In genomic region chr14:71499018-71499417, GRCh38 we compare ENCODE assay signal across 14 cellular contexts.
DNase-seq lines count a peak whose midpoint lies in the region; ATAC-seq, FAIRE-seq and TF ChIP-seq lines count a peak whose summit lies in the region.
"Had no signal": no experiment of that assay in that cellular context is flagged by ENCODE, and none has a peak within 500 bp of the region (broad histone marks: within the 10 kb centered on the region; RNA-seq: fewer than 3 reads in every experiment).

No MANE protein-coding gene starts in this region.

- no peak overlapping the region for H3K23ac ChIP-seq in IMR-90 (ENCODE audit: low read depth, low read length)

- TF ChIP-seq RAD21 in IMR-90 (IDR thresholded peaks at IDR 0.05; ENCODE audit: low read length) = no peak

- no peak for TF ChIP-seq CTCF in GM12865 (IDR thresholded peaks at IDR 0.05; ENCODE audit: insufficient read depth, low read depth, low read length, missing control alignments)
- TF ChIP-seq CTCF in IMR-90 (conservative IDR thresholded peaks at IDR 0.05; ENCODE audit: low read depth, low read length) = no peak
- no peak for TF ChIP-seq CTCF in keratinocyte (optimal IDR thresholded peaks at IDR 0.05 in 1 of 3, IDR thresholded peaks at IDR 0.05 in 1 of 3, conservative IDR thresholded peaks at IDR 0.05 in 1 of 3; ENCODE audit: extremely low read depth in 1 of 3, insufficient read depth in 2 of 3, low read length in 3 of 3)
- TF ChIP-seq CTCF in stomach (IDR thresholded peaks at IDR 0.05) = no peak
- no peak for TF ChIP-seq CTCF in hepatocyte (IDR thresholded peaks at IDR 0.05; ENCODE audit: poor library complexity)

- H3K9me1 ChIP-seq in IMR-90 (ENCODE audit: insufficient read depth, low read length) (no peaks in the 10 kb centered on the region; the same call in 1 of the 2 replicates), keratinocyte (ENCODE audit: control insufficient read depth, extremely low read depth, insufficient read depth, low read length) (no peaks in the 10 kb centered on the region)

- peaks cover 3% of the 10 kb centered on the region; the same call in 1 of the 2 replicates for H3K9me3 ChIP-seq in IMR-90 (ENCODE audit: control insufficient read depth, insufficient read depth, low read length)
- H3K9me3 ChIP-seq in keratinocyte (ENCODE audit: control insufficient read depth, low read depth, low read length) = no peaks in the 10 kb centered on the region
- no peaks in the 10 kb centered on the region for H3K9me3 ChIP-seq in HAP-1
- H3K9me3 ChIP-seq in stomach = no peaks in the 10 kb centered on the region
- no peaks in the 10 kb centered on the region for H3K9me3 ChIP-seq in hepatocyte (ENCODE audit: low read depth)

- H3K4me2 ChIP-seq in IMR-90 (ENCODE audit: low read depth, low read length) = no peak overlapping the region
- H3K4me2 ChIP-seq in keratinocyte (ENCODE audit: control insufficient read depth, extremely low read depth, insufficient read depth, low read depth, low read length) = peak overlapping the region; percentile 16
- H3K4me2 ChIP-seq in hepatocyte = no peak overlapping the region
- H3K4me2 ChIP-seq: BLaER1 treated with 17β-estradiol and CSF1 and Interleukin-3, amounts not matched to agents 10 nM and 100 nM had no signal

- no peak for FAIRE-seq in keratinocyte (lab: Jason Lieb, UNC)
- FAIRE-seq: HepG2 had no signal

- H2AFZ ChIP-seq in IMR-90 (replicated peaks; ENCODE audit: low read length, poor library complexity) (no peak overlapping the region), keratinocyte (ENCODE audit: control insufficient read depth, low read length) (no peak overlapping the region), hepatocyte (no peak overlapping the region)

- H3K79me2 ChIP-seq in keratinocyte (ENCODE audit: control insufficient read depth, insufficient read depth, low read length) (peaks cover 7% of the 10 kb centered on the region), hepatocyte (peaks cover 88% of the 10 kb centered on the region)

- no peak overlapping the region for H2BK120ac ChIP-seq in IMR-90 (ENCODE audit: low read depth, low read length)

- H4K91ac ChIP-seq in IMR-90 (ENCODE audit: insufficient read depth, low read depth, low read length) = no peak overlapping the region

- peaks cover 34 to 47% of the 10 kb centered on the region in 2 experiments for H3K79me1 ChIP-seq in IMR-90 (ENCODE audit: low read depth in 1 of 2, low read length in 2 of 2)

- no peak overlapping the region for H2BK20ac ChIP-seq in IMR-90 (ENCODE audit: low read depth, low read length)

- peak overlapping the region; percentile 72 for H2AK5ac ChIP-seq in IMR-90 (ENCODE audit: low read depth, low read length)

- in situ Hi-C loops in IMR-90 (cut with MboI; ENCODE audit: low sequenced_read_pairs) = no loop called here
- in situ Hi-C loops in HAP-1 (cut with MboI; ENCODE audit: low sequenced_read_pairs) = no loop called here

- peaks cover 18% of the 10 kb centered on the region; the same call in 1 of the 2 replicates for H4K20me1 ChIP-seq in IMR-90 (ENCODE audit: insufficient read depth, low read length)
- H4K20me1 ChIP-seq in keratinocyte (ENCODE audit: control insufficient read depth, extremely low read depth, insufficient read depth, low read length) = no peaks in the 10 kb centered on the region
- no peaks in the 10 kb centered on the region for H4K20me1 ChIP-seq in hepatocyte (ENCODE audit: insufficient read depth, poor library complexity, severe bottlenecking)

- CTCF ChIA-PET in IMR-90 (lab: Yijun Ruan, JAX) = no interaction called here

- no peak for DNase-seq in GM12865 (ENCODE audit: low read depth)
- no peak for DNase-seq in IMR-90
- DNase-seq in keratinocyte (ENCODE audit: low read depth, low spot score) = no peak
- no peak for DNase-seq in HAP-1 (ENCODE audit: low spot score in 2 of 2)
- no peak for DNase-seq in NCI-H2107 (lab: John Stamatoyannopoulos, UW)
- no peak for DNase-seq in stomach
- DNase-seq in hepatocyte (ENCODE audit: low spot score) = no peak
- DNase-seq: Calu3; CD8-positive, alpha-beta T cell; EL; HCEC 1CT; KG1 had no signal

- no TSS peak for BruUV-seq in IMR-90 (replicated peaks; lab: Mats Ljungman, UMichigan)

- H3K4me3 ChIP-seq in GM12865 (ENCODE audit: low read depth, low read length) (peak overlapping the region; percentile 16), IMR-90 (ENCODE audit: insufficient read depth, low read depth, low read length) (no peak overlapping the region), keratinocyte (ENCODE audit: control insufficient read depth in 2 of 3, extremely low read depth in 1 of 3, insufficient read depth in 2 of 3, low read depth in 1 of 3, low read length in 3 of 3) (no peak overlapping the region), HAP-1 (no peak overlapping the region), stomach (no peak overlapping the region), hepatocyte (no peak overlapping the region)
- H3K4me3 ChIP-seq: BLaER1 treated with 17β-estradiol and CSF1 and Interleukin-3, amounts not matched to agents 10 nM and 100 nM had no signal

- intact Hi-C loops in IMR-90 (cut with micrococcal nuclease) = no loop called here
- intact Hi-C loops in stomach (cut with DNase I; ENCODE audit: low total_unique reads) = no loop called here

- no CpG with 5 or more reads among the region's 3 CpGs for WGBS in IMR-90 (ENCODE audit: extremely low coverage in 2 of 2, insufficient read length in 1 of 2), 2 experiments
- 79 to 91% (median 83%) methylated on average over 3 of the region's 3 CpGs for WGBS in stomach, 5 donors
- WGBS in hepatocyte (ENCODE audit: low lambda C conversion rate, missing lambda C conversion rate) = 87% methylated on average over 3 of the region's 3 CpGs

- no peak overlapping the region for H3K18ac ChIP-seq in IMR-90 (ENCODE audit: low read depth, low read length)

- H2AK9ac ChIP-seq in IMR-90 (replicated peaks; ENCODE audit: low read depth, low read length, poor library complexity) = no peak overlapping the region

- H3K27me3 ChIP-seq in IMR-90 (ENCODE audit: control insufficient read depth, insufficient read depth, low read length) (no peaks in the 10 kb centered on the region), keratinocyte (ENCODE audit: control insufficient read depth, extremely low read depth, insufficient read depth, low read length) (no peaks in the 10 kb centered on the region), HAP-1 (ENCODE audit: low read depth) (no peaks in the 10 kb centered on the region), stomach (no peaks in the 10 kb centered on the region), hepatocyte (no peaks in the 10 kb centered on the region)
- H3K27me3 ChIP-seq: BLaER1 treated with 17β-estradiol and CSF1 and Interleukin-3, amounts not matched to agents 10 nM and 100 nM had no signal

- H3K9ac ChIP-seq in IMR-90 (ENCODE audit: low read depth, low read length) (no peak overlapping the region), keratinocyte (ENCODE audit: control insufficient read depth, extremely low read depth, insufficient read depth, low read length) (no peak overlapping the region)
- H3K9ac ChIP-seq: BLaER1 treated with 17β-estradiol and CSF1 and Interleukin-3, amounts not matched to agents 10 nM and 100 nM had no signal

- no peak overlapping the region for H3K4ac ChIP-seq in IMR-90 (ENCODE audit: low read depth, low read length)

- H2BK5ac ChIP-seq in IMR-90 (ENCODE audit: low read depth, low read length, poor library complexity, severe bottlenecking) = no peak overlapping the region

- H3K56ac ChIP-seq in IMR-90 (ENCODE audit: extremely low read depth, insufficient read depth, low read length) = no peak overlapping the region

- no peak for ATAC-seq in IMR-90 (ENCODE audit: low read depth)
- ATAC-seq: CD8-positive, alpha-beta T cell; HepG2 had no signal

- no peaks in the 10 kb centered on the region for H3K9me2 ChIP-seq in hepatocyte (replicated peaks; ENCODE audit: insufficient read depth)

- dilution Hi-C loops in IMR-90 (cut with HindIII; ENCODE audit: low sequenced_read_pairs, unreplicated experiment) = no loop called here
- dilution Hi-C loops in keratinocyte (cut with MboI; ENCODE audit: extremely low pct_ligation_motif_present, low sequenced_read_pairs) = no loop called here

- TF ChIP-seq EP300 in stomach (IDR thresholded peaks at IDR 0.05) = no peak

- POLR2A ChIA-PET in IMR-90 (lab: Charles Lee; ENCODE audit: unreplicated experiment) = no interaction called here

- TF ChIP-seq POLR2A in IMR-90 (IDR thresholded peaks at IDR 0.05; ENCODE audit: low read depth, low read length) (no peak), stomach (IDR thresholded peaks at IDR 0.05) (no peak)

- H3K27ac ChIP-seq in IMR-90 (ENCODE audit: insufficient read depth, low read length) (no peak overlapping the region), keratinocyte (ENCODE audit: control insufficient read depth, insufficient read depth, low read length) (no peak overlapping the region), stomach (no peak overlapping the region), hepatocyte (no peak overlapping the region)
- H3K27ac ChIP-seq: BLaER1 treated with 17β-estradiol and CSF1 and Interleukin-3, amounts not matched to agents 10 nM and 100 nM had no signal

- H4K5ac ChIP-seq in IMR-90 (ENCODE audit: low read depth, low read length) = no peak overlapping the region

- H3K14ac ChIP-seq in IMR-90 (replicated peaks; ENCODE audit: low read depth, low read length) = no peak overlapping the region

- H3K36me3 ChIP-seq in IMR-90 (ENCODE audit: control insufficient read depth, insufficient read depth, low read length) (no peaks in the 10 kb centered on the region), keratinocyte (ENCODE audit: control insufficient read depth in 2 of 2, extremely low read depth in 1 of 2, insufficient read depth in 2 of 2, low read length in 2 of 2) (no peaks in the 10 kb centered on the region), HAP-1 (replicated peaks) (no peaks in the 10 kb centered on the region), stomach (no peaks in the 10 kb centered on the region), hepatocyte (replicated peaks; ENCODE audit: insufficient read depth, low read depth) (no peaks in the 10 kb centered on the region)

- no peak overlapping the region for H4K8ac ChIP-seq in IMR-90 (ENCODE audit: low read depth in 2 of 2, low read length in 2 of 2)

- H2BK15ac ChIP-seq in IMR-90 (ENCODE audit: low read depth, low read length) = no peak overlapping the region

- H3K4me1 ChIP-seq in IMR-90 (ENCODE audit: control insufficient read depth, insufficient read depth, low read length) = peaks cover 4% of the 10 kb centered on the region; the same call in 1 of the 2 replicates
- H3K4me1 ChIP-seq in keratinocyte (ENCODE audit: control insufficient read depth, extremely low read depth, insufficient read depth, low read length) = peaks cover 19% of the 10 kb centered on the region
- no peaks in the 10 kb centered on the region for H3K4me1 ChIP-seq in HAP-1
- H3K4me1 ChIP-seq in stomach = peaks cover 0 to 20% (median 11%) of the 10 kb centered on the region in 4 donors
- H3K4me1 ChIP-seq in hepatocyte (ENCODE audit: insufficient read depth) = no peaks in the 10 kb centered on the region
